ENCODE assay signal across 1 cellular context in the genomic region with DNA sequence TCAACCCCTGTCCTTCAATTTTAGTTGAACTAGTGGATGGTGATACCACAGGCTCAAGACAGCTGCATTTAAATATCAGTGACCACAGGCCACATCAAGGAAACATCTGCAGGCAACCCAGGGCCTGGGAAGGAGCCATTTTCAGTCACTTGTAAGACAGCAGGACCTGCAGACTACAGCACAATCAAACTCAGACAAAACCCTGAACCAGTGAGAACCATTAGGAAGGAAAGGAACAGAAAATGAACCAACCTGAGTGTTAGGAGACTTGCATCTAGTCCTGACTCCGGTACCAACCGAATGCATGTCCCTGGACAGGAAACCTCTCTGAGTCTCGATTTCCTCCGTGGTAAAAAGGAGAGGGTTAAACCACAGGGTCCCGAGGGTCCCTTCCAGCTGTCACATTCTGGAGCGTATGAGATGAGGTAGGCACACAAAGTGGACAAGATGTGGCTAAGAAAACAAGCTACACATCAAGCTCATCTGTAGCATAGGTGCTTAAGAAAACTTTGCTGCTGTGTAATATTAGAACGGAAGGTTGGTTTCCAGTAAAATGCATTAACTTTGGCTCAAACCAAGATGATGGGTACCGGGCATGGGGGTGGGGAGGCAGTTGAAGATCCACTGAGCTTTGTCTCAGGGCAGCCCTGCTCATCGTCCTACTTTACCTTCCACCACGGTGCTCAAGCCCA.
TF ChIP-seq lines count a peak whose summit lies in the region.

No MANE protein-coding gene starts in this region.

TF ChIP-seq in GM23338, 12 proteins besides CTCF, POLR2A, EP300 and RAD21 (continued from another document):
- TF ChIP-seq, protein P1, sequence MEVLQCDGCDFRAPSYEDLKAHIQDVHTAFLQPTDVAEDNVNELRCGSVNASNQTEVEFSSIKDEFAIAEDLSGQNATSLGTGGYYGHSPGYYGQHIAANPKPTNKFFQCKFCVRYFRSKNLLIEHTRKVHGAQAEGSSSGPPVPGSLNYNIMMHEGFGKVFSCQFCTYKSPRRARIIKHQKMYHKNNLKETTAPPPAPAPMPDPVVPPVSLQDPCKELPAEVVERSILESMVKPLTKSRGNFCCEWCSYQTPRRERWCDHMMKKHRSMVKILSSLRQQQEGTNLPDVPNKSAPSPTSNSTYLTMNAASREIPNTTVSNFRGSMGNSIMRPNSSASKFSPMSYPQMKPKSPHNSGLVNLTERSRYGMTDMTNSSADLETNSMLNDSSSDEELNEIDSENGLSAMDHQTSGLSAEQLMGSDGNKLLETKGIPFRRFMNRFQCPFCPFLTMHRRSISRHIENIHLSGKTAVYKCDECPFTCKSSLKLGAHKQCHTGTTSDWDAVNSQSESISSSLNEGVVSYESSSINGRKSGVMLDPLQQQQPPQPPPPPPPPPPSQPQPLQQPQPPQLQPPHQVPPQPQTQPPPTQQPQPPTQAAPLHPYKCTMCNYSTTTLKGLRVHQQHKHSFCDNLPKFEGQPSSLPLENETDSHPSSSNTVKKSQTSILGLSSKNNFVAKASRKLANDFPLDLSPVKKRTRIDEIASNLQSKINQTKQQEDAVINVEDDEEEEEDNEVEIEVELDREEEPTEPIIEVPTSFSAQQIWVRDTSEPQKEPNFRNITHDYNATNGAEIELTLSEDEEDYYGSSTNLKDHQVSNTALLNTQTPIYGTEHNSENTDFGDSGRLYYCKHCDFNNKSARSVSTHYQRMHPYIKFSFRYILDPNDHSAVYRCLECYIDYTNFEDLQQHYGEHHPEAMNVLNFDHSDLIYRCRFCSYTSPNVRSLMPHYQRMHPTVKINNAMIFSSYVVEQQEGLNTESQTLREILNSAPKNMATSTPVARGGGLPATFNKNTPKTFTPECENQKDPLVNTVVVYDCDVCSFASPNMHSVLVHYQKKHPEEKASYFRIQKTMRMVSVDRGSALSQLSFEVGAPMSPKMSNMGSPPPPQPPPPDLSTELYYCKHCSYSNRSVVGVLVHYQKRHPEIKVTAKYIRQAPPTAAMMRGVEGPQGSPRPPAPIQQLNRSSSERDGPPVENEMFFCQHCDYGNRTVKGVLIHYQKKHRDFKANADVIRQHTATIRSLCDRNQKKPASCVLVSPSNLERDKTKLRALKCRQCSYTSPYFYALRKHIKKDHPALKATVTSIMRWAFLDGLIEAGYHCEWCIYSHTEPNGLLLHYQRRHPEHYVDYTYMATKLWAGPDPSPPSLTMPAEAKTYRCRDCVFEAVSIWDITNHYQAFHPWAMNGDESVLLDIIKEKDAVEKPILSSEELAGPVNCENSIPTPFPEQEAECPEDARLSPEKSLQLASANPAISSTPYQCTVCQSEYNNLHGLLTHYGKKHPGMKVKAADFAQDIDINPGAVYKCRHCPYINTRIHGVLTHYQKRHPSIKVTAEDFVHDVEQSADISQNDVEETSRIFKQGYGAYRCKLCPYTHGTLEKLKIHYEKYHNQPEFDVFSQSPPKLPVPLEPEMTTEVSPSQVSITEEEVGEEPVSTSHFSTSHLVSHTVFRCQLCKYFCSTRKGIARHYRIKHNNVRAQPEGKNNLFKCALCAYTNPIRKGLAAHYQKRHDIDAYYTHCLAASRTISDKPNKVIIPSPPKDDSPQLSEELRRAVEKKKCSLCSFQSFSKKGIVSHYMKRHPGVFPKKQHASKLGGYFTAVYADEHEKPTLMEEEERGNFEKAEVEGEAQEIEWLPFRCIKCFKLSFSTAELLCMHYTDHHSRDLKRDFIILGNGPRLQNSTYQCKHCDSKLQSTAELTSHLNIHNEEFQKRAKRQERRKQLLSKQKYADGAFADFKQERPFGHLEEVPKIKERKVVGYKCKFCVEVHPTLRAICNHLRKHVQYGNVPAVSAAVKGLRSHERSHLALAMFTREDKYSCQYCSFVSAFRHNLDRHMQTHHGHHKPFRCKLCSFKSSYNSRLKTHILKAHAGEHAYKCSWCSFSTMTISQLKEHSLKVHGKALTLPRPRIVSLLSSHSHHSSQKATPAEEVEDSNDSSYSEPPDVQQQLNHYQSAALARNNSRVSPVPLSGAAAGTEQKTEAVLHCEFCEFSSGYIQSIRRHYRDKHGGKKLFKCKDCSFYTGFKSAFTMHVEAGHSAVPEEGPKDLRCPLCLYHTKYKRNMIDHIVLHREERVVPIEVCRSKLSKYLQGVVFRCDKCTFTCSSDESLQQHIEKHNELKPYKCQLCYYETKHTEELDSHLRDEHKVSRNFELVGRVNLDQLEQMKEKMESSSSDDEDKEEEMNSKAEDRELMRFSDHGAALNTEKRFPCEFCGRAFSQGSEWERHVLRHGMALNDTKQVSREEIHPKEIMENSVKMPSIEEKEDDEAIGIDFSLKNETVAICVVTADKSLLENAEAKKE (CRISPR knock-in tag; IDR thresholded peaks at IDR 0.05) = no peak
- TF ChIP-seq NANOG (IDR thresholded peaks at IDR 0.05; ENCODE audit: borderline replicate concordance) (no peak), ZNF331 (CRISPR knock-in tag; IDR thresholded peaks at IDR 0.05; ENCODE audit: low read depth) (no peak), EZH2phosphoT487 (IDR thresholded peaks at IDR 0.05; ENCODE audit: unreplicated experiment) (no peak), ZNF114 (CRISPR knock-in tag; IDR thresholded peaks at IDR 0.05) (no peak), EZH2 (IDR thresholded peaks at IDR 0.05; ENCODE audit: low read depth, unreplicated experiment) (no peak)
- TF ChIP-seq, protein P2, sequence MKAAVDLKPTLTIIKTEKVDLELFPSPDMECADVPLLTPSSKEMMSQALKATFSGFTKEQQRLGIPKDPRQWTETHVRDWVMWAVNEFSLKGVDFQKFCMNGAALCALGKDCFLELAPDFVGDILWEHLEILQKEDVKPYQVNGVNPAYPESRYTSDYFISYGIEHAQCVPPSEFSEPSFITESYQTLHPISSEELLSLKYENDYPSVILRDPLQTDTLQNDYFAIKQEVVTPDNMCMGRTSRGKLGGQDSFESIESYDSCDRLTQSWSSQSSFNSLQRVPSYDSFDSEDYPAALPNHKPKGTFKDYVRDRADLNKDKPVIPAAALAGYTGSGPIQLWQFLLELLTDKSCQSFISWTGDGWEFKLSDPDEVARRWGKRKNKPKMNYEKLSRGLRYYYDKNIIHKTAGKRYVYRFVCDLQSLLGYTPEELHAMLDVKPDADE (IDR thresholded peaks at IDR 0.05) = no peak
- TF ChIP-seq, protein P3, sequence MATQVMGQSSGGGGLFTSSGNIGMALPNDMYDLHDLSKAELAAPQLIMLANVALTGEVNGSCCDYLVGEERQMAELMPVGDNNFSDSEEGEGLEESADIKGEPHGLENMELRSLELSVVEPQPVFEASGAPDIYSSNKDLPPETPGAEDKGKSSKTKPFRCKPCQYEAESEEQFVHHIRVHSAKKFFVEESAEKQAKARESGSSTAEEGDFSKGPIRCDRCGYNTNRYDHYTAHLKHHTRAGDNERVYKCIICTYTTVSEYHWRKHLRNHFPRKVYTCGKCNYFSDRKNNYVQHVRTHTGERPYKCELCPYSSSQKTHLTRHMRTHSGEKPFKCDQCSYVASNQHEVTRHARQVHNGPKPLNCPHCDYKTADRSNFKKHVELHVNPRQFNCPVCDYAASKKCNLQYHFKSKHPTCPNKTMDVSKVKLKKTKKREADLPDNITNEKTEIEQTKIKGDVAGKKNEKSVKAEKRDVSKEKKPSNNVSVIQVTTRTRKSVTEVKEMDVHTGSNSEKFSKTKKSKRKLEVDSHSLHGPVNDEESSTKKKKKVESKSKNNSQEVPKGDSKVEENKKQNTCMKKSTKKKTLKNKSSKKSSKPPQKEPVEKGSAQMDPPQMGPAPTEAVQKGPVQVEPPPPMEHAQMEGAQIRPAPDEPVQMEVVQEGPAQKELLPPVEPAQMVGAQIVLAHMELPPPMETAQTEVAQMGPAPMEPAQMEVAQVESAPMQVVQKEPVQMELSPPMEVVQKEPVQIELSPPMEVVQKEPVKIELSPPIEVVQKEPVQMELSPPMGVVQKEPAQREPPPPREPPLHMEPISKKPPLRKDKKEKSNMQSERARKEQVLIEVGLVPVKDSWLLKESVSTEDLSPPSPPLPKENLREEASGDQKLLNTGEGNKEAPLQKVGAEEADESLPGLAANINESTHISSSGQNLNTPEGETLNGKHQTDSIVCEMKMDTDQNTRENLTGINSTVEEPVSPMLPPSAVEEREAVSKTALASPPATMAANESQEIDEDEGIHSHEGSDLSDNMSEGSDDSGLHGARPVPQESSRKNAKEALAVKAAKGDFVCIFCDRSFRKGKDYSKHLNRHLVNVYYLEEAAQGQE (IDR thresholded peaks at IDR 0.05; ENCODE audit: unreplicated experiment) = no peak
